9 cellular contexts compared by ENCODE assay signal in genomic region chr2:120736955-120737801, GRCh38. TPM values are rescaled to one million over a fixed set of nuclear protein-coding genes. Genes with fewer than 3 reads are reported as not detected.
DNase-seq lines count a peak whose midpoint lies in the region; ATAC-seq and TF ChIP-seq lines count a peak whose summit lies in the region.
"Had no signal": no experiment of that assay in that cellular context is flagged by ENCODE, and none has a peak within 500 bp of the region (broad histone marks: within the 10 kb centered on the region; RNA-seq: fewer than 3 reads in every experiment).

No MANE protein-coding gene starts in this region.

- TF ChIP-seq CTCF in CD4-positive, alpha-beta T cell (IDR thresholded peaks at IDR 0.05), result no peak
- no peak for TF ChIP-seq CTCF in breast epithelium (IDR thresholded peaks at IDR 0.05)
- no peak for TF ChIP-seq CTCF in GM10248 (IDR thresholded peaks at IDR 0.05; ENCODE audit: control extremely low read depth, extremely low read depth, low read depth, missing control alignments)

- no peaks in the 10 kb centered on the region for H3K36me3 Mint-ChIP-seq in CD4-positive, alpha-beta T cell (ENCODE audit: low read depth)

- H3K4me3 ChIP-seq in breast epithelium (peak overlapping the region; percentile 50 to 78 (median 59)), thymus (ENCODE audit: low read length) (no peak overlapping the region)

- H3K4me3 Mint-ChIP-seq in CD4-positive, alpha-beta T cell, result peak overlapping the region; percentile 25

- H3K9me3 ChIP-seq in CD4-positive, alpha-beta T cell (ENCODE audit: control insufficient read depth, low read length), result no peaks in the 10 kb centered on the region
- H3K9me3 ChIP-seq in breast epithelium (no peaks in the 10 kb centered on the region), thymus (ENCODE audit: control insufficient read depth) (no peaks in the 10 kb centered on the region)
- H3K9me3 ChIP-seq: neutrophil had no signal

- WGBS in thymus, result 5% methylated on average over 55 of the region's 55 CpGs

- no peak for DNase-seq in CD4-positive, alpha-beta T cell
- peak; percentile 18 for DNase-seq in LHCN-M2 (ENCODE audit: low read depth)
- DNase-seq in breast epithelium (ENCODE audit: low spot score in 2 of 2), result no peak
- DNase-seq in left lobe of liver (ENCODE audit: low spot score), result peak; percentile 42
- no peak for DNase-seq in 8988T
- DNase-seq in GM10248 (ENCODE audit: extremely low spot score), result no peak

- CTCF ChIA-PET in CD4-positive, alpha-beta T cell (lab: Charles Lee), result no interaction called here
- CTCF ChIA-PET in GM10248 (lab: Yijun Ruan, JAX), result interaction anchor here (1.2 to 1.5 kb wide), 2 partner anchors 10 to 343 kb away, joined by 3 read pairs; no protein-coding TSS in a partner anchor

- no peaks in the 10 kb centered on the region for H3K9me3 Mint-ChIP-seq in CD4-positive, alpha-beta T cell

- H3K36me3 ChIP-seq in breast epithelium, result no peaks in the 10 kb centered on the region
- H3K36me3 ChIP-seq in thymus (ENCODE audit: control insufficient read depth, insufficient read depth), result no peaks in the 10 kb centered on the region
- H3K36me3 ChIP-seq: neutrophil had no signal

- POLR2A ChIA-PET in CD4-positive, alpha-beta T cell (lab: Charles Lee), result no interaction called here
- POLR2A ChIA-PET in GM10248 (lab: Yijun Ruan, JAX), result no interaction called here

- TF ChIP-seq POLR2A in breast epithelium (IDR thresholded peaks at IDR 0.05), result no peak

- peaks cover 0 to 5% of the 10 kb centered on the region in 2 donors for H3K4me1 ChIP-seq in breast epithelium
- no peaks in the 10 kb centered on the region for H3K4me1 ChIP-seq in thymus (ENCODE audit: control insufficient read depth, insufficient read depth, low read length)

- peaks cover 81% of the 10 kb centered on the region for H3K27me3 Mint-ChIP-seq in CD4-positive, alpha-beta T cell

- peaks cover 67% of the 10 kb centered on the region for H3K27me3 ChIP-seq in CD4-positive, alpha-beta T cell (ENCODE audit: control insufficient read depth, insufficient read depth, low read length)
- H3K27me3 ChIP-seq in breast epithelium (peaks cover 0 to 34% of the 10 kb centered on the region in 2 donors), thymus (ENCODE audit: control insufficient read depth, insufficient read depth) (peaks cover 78% of the 10 kb centered on the region)

- no peak for ATAC-seq in CD4-positive, alpha-beta T cell (ENCODE audit: poor library complexity)
- ATAC-seq in left lobe of liver, result peak; percentile 35
- no peak for ATAC-seq in GM21390 (IDR thresholded peaks at IDR 0.05; ENCODE audit: unreplicated experiment)

- H3K4me1 Mint-ChIP-seq in CD4-positive, alpha-beta T cell (ENCODE audit: low read depth), result no peaks in the 10 kb centered on the region

- intact Hi-C loops in CD4-positive, alpha-beta T cell (cut with DNase I, micrococcal nuclease), result no loop called here
- intact Hi-C loops in breast epithelium (cut with DNase I; ENCODE audit: low total_unique reads), result no loop called here

- no peak overlapping the region for H3K27ac ChIP-seq in CD4-positive, alpha-beta T cell (ENCODE audit: low read depth, low read length)
- peak overlapping the region; percentile 60 to 89 for H3K27ac ChIP-seq in breast epithelium
- H3K27ac ChIP-seq in thymus (ENCODE audit: low read depth), result peak overlapping the region; percentile 31
- H3K27ac ChIP-seq: neutrophil had no signal

- H3K27ac Mint-ChIP-seq in CD4-positive, alpha-beta T cell, result no peak overlapping the region

RNA-seq across cellular contexts. Expression of gene GLI2, which starts 1.5 kb away (rescaled TPM):
- not detected for total RNA-seq in CD4-positive, alpha-beta T cell
- 0.23 and 0.64 TPM in 2 replicates for total RNA-seq in LHCN-M2 (2014; rRNA removed)
- polyA plus RNA-seq in LHCN-M2 (2012), result 2.1 TPM
- total RNA-seq in breast epithelium, result 1 to 10 TPM in 2 of 3 donors, under 1 TPM in 1; 0.96 to 3.6 (median 1.0) TPM
- total RNA-seq in left lobe of liver, result 0.30 TPM
- 1.3 TPM for polyA plus RNA-seq in thymus

Comparison
In these comparisons a context has a peak if more than half of its experiments do, and no peak if none do; other contexts are left out.
1. DNase-seq: peak in LHCN-M2 (single experiment) and left lobe of liver (single experiment); none in CD4-positive, alpha-beta T cell (0 of 10), breast epithelium (0 of 2), 8988T (single experiment) and GM10248 (single experiment).